Comparison of ENCODE assay signal across 21 cellular contexts in genomic region chr9:134233022-134233421, GRCh38.
"Had no signal": no experiment of that assay in that cellular context is flagged by ENCODE, and none has a peak within 500 bp of the region (broad histone marks: within the 10 kb centered on the region; RNA-seq: fewer than 3 reads in every experiment).

No MANE protein-coding gene starts in this region.

- H3K4me3 ChIP-seq: gastroesophageal sphincter, psoas muscle, thoracic aorta had no signal

- H3K27ac ChIP-seq: brain microvascular endothelial cell, gastroesophageal sphincter, parathyroid adenoma, psoas muscle, thoracic aorta, WERI-Rb-1 had no signal

- DNase-seq: activated CD4-positive, alpha-beta T cell treated with anti-CD3 and anti-CD28 coated beads for 48 hours; activated CD4-positive, alpha-beta T cell treated with anti-CD3 and anti-CD28 coated beads, Interleukin-2, amount 50 U/mL, for 48 hours; activated CD8-positive, alpha-beta memory T cell treated with anti-CD3 and anti-CD28 coated beads for 24 hours; activated effector memory CD4-positive, alpha-beta T cell treated with anti-CD3 and anti-CD28 coated beads, Interleukin-2, amount 50 U/mL, for 16 hours; activated naive CD4-positive, alpha-beta T cell treated with anti-CD3 and anti-CD28 coated beads, Interleukin-2, amount 10 ng/mL, durations not matched to agents 7 days and 5 days; activated naive CD8-positive, alpha-beta T cell treated with anti-CD3 and anti-CD28 coated beads, Interleukin-2, amount 10 ng/mL, durations not matched to agents 7 days and 5 days; activated T-cell treated with anti-CD3 and anti-CD28 coated beads, Interleukin-2, amount 50 U/mL, for 1 hour; brain microvascular endothelial cell; caudate nucleus; mammary epithelial cell; naive thymus-derived CD8-positive, alpha-beta T cell; occipital lobe; psoas muscle; stimulated activated naive CD4-positive, alpha-beta T cell treated with Interleukin-2 at 50 U/mL for 16 hours; T-helper 17 cell; T1000; WERI-Rb-1 had no signal

- H3K9me3 ChIP-seq: gastroesophageal sphincter, psoas muscle, thoracic aorta had no signal

- H3K36me3 ChIP-seq: brain microvascular endothelial cell, gastroesophageal sphincter, thoracic aorta, WERI-Rb-1 had no signal

- ATAC-seq: activated CD4-positive, CD25-positive, alpha-beta regulatory T cell treated with anti-CD3 and anti-CD28 coated beads, Interleukin-2, amount 50 U/mL, for 24 hours; gastroesophageal sphincter; naive thymus-derived CD8-positive, alpha-beta T cell; psoas muscle; T-helper 17 cell had no signal
